In the genomic region with DNA sequence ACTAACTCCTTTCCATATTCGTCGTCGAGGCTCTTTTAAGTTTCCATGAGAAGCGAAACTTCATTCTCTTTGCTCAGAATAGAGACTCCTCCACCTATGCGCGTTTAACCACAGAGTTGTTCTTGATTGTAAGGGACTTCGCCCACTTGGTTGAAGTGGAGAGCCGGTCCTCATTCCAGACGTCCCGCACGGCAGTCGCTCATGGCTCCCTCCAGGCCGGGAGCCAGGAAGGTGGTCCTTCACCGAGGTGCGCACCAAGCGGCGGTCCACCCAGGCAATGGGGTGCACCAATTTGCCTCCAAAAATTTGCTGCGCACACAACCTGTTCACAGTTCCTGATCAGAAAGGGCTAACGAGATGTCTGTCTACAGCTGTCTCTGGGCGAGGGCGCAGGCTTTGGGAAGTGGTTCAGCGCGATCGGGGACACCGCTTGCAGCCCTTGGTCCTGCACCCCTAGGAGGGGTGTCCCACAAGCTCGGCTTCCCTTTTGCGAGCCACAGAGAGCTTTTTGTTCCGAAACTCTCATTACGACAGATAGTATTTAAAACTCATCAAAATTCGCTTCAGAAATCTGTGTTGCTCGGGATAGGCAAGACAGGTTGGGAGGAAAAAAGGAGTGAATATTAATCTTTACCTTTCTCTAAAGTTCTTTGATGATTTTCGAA, we compare ENCODE assay signal across 10 cellular contexts. TPM values are rescaled to one million over a fixed set of nuclear protein-coding genes. Genes with fewer than 3 reads are reported as not detected.
DNase-seq lines count a peak whose midpoint lies in the region; ATAC-seq and TF ChIP-seq lines count a peak whose summit lies in the region.
"Had no signal": no experiment of that assay in that cellular context is flagged by ENCODE, and none has a peak within 500 bp of the region (broad histone marks: within the 10 kb centered on the region; RNA-seq: fewer than 3 reads in every experiment).

No MANE protein-coding gene starts in this region.

- peaks cover 59% of the 10 kb centered on the region for H3K27me3 Mint-ChIP-seq in endodermal cell (ENCODE audit: insufficient read depth)

- peaks cover 96% of the 10 kb centered on the region for H3K27me3 ChIP-seq in endodermal cell (ENCODE audit: control insufficient read depth, insufficient read depth, low read length, poor library complexity, severe bottlenecking)
- H3K27me3 ChIP-seq in sigmoid colon, result peaks cover 23 to 80% (median 57%) of the 10 kb centered on the region in 3 donors

- no peaks in the 10 kb centered on the region for H3K9me3 Mint-ChIP-seq in endodermal cell
- H3K9me3 Mint-ChIP-seq: neural crest cell had no signal

- peaks cover 4% of the 10 kb centered on the region for H3K4me1 Mint-ChIP-seq in endodermal cell
- H3K4me1 Mint-ChIP-seq: neural crest cell had no signal

- no peak for TF ChIP-seq POLR2A in sigmoid colon (IDR thresholded peaks at IDR 0.05)

- H3K4me3 ChIP-seq in endodermal cell (ENCODE audit: low read length) (peak overlapping the region; percentile 68), sigmoid colon (no peak overlapping the region)

- no peaks in the 10 kb centered on the region for H3K9me3 ChIP-seq in endodermal cell (ENCODE audit: control insufficient read depth, low read length)
- H3K9me3 ChIP-seq in sigmoid colon, result no peaks in the 10 kb centered on the region

- DNase-seq in endodermal cell (peak; percentile 80), sigmoid colon (peak; percentile 43), NCI-H2171 treated with DMSO at 0.1 percent for 48 hours (lab: John Stamatoyannopoulos, UW) (no peak), DMS79 treated with DMSO at 0.1 percent for 48 hours (lab: John Stamatoyannopoulos, UW) (no peak)
- DNase-seq: activated gamma-delta T cell treated with Interleukin-2 at 50 U/mL for 16 hours had no signal

- intact Hi-C loops in sigmoid colon (cut with DNase I), result no loop called here

- 15 to 56% methylated on average over 14 to 31 of the region's 32 CpGs for WGBS in endodermal cell (ENCODE audit: insufficient coverage in 1 of 2, insufficient read length in 1 of 2), 2 experiments
- 6 to 16% methylated on average over 32 of the region's 32 CpGs for WGBS in sigmoid colon, 2 donors

- TF ChIP-seq CTCF in endodermal cell (conservative IDR thresholded peaks at IDR 0.05) (no peak), sigmoid colon (IDR thresholded peaks at IDR 0.05) (no peak)

- ATAC-seq in GM21528 (IDR thresholded peaks at IDR 0.05; ENCODE audit: low FRiP score, unreplicated experiment) (peak; percentile 67), HG03095 (IDR thresholded peaks at IDR 0.05; ENCODE audit: unreplicated experiment) (peak; percentile 53), HG03432 (IDR thresholded peaks at IDR 0.05; ENCODE audit: unreplicated experiment) (no peak)

- H3K9ac ChIP-seq in endodermal cell (ENCODE audit: extremely low read depth, low read length, poor library complexity, severe bottlenecking), result no peak overlapping the region

- no peak overlapping the region for H3K4me3 Mint-ChIP-seq in endodermal cell
- H3K4me3 Mint-ChIP-seq: neural crest cell had no signal

- no peaks in the 10 kb centered on the region for H3K36me3 Mint-ChIP-seq in endodermal cell (ENCODE audit: low read depth)

- H3K27ac ChIP-seq in endodermal cell (ENCODE audit: low read depth, low read length) (no peak overlapping the region), sigmoid colon (no peak overlapping the region)
- H3K27ac ChIP-seq: VCaP had no signal

- H3K27ac Mint-ChIP-seq in endodermal cell, result no peak overlapping the region

- no peaks in the 10 kb centered on the region for H3K4me1 ChIP-seq in endodermal cell (ENCODE audit: control insufficient read depth, insufficient read depth, low read length)
- H3K4me1 ChIP-seq in sigmoid colon, result peaks cover 0 to 5% (median 2%) of the 10 kb centered on the region in 4 donors

- H3K36me3 ChIP-seq in endodermal cell (ENCODE audit: control insufficient read depth, insufficient read depth, low read length), result no peaks in the 10 kb centered on the region
- H3K36me3 ChIP-seq in sigmoid colon, result no peaks in the 10 kb centered on the region

- no peak for TF ChIP-seq EP300 in sigmoid colon (IDR thresholded peaks at IDR 0.05)

RNA-seq across cellular contexts. Expression of a gene that starts 6.5 kb away (rescaled TPM):
- total RNA-seq in endodermal cell, result 1 to 10 TPM in 1 of 2 donors, under 1 TPM in 1; 0.40 to 1.3 TPM
- polyA plus RNA-seq in endodermal cell (2013, experiment 1 of 2), result 3.6 TPM
- polyA plus RNA-seq in endodermal cell (2013, experiment 2 of 2), result 2.5 TPM
- under 1 TPM in 1 of 4 donors, not detected in 3; 0.33 TPM for total RNA-seq in sigmoid colon
- not detected for polyA plus RNA-seq in sigmoid colon

Comparison
In these comparisons a context has a peak if more than half of its experiments do, and no peak if none do; other contexts are left out.
1. DNase-seq: peak in endodermal cell (single experiment) and sigmoid colon (single experiment); none in NCI-H2171 treated with DMSO at 0.1 percent for 48 hours (single experiment) and DMS79 treated with DMSO at 0.1 percent for 48 hours (single experiment).